ENCODE assay signal across 15 cellular contexts in the genomic region with DNA sequence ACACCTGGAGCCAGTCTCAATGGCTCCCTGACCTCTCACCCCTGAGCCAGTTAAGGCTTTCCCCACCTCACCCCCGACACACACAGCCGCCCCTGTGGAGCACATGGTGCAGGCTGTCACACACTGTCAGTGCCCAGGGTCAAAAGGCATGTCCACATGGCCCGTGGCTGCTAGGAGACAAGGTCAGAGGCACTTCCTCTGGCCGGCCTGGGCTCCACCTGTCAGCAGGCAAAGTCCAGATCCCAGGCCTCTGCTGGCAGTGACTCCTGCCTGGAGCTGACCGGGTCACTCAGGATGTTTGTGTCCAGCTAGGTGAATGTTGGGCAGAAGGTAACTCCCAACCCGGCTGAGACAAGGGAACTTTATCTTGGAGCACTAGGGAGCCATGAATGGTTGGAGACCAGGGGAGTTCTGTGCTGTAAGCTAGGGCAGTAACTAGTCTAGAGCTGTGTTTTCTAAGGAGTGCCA. TPM values are rescaled to one million over a fixed set of nuclear protein-coding genes. Genes with fewer than 3 reads are reported as not detected.
DNase-seq lines count a peak whose midpoint lies in the region; ATAC-seq and TF ChIP-seq lines count a peak whose summit lies in the region.
"Had no signal": no experiment of that assay in that cellular context is flagged by ENCODE, and none has a peak within 500 bp of the region (broad histone marks: within the 10 kb centered on the region; RNA-seq: fewer than 3 reads in every experiment).

No MANE protein-coding gene starts in this region.

- peaks cover 14% of the 10 kb centered on the region for H4K20me1 ChIP-seq in Karpas-422 (ENCODE audit: insufficient read depth, low read depth, low read length)

- H3K36me3 ChIP-seq in mucosa of descending colon (ENCODE audit: low read depth) (no peaks in the 10 kb centered on the region), Karpas-422 (ENCODE audit: insufficient read depth, low read length) (no peaks in the 10 kb centered on the region)
- H3K36me3 ChIP-seq: thoracic aorta had no signal

- H3K4me3 Mint-ChIP-seq in activated T-cell treated with anti-CD3 and anti-CD28 coated beads, Interleukin-2, amount 50 U/mL, for 24 hours: no peak overlapping the region
- peak overlapping the region in 1 of 5 experiments; percentile 51 for H3K4me3 Mint-ChIP-seq in brain
- H3K4me3 Mint-ChIP-seq in type B pancreatic cell: peak overlapping the region; percentile 23
- H3K4me3 Mint-ChIP-seq: activated T-helper 17 cell treated with anti-CD3 and anti-CD28 coated beads, Interleukin-2, amount 50 U/mL, for 72 hours; T-helper 1 cell treated with Interleukin-12 subunit alpha and Interleukin-12 subunit beta and Interleukin-4 antibody, amounts not matched to agents 30 μg/mL and 1 μg/mL, for 36 hours had no signal

- H3K9me3 Mint-ChIP-seq in activated T-cell treated with anti-CD3 and anti-CD28 coated beads, Interleukin-2, amount 50 U/mL, for 24 hours: no peaks in the 10 kb centered on the region
- H3K9me3 Mint-ChIP-seq in brain (peaks cover 0 to 7% (median 0%) of the 10 kb centered on the region in 5 experiments), type B pancreatic cell (no peaks in the 10 kb centered on the region)
- H3K9me3 Mint-ChIP-seq: activated T-helper 17 cell treated with anti-CD3 and anti-CD28 coated beads, Interleukin-2, amount 50 U/mL, for 72 hours; T-helper 1 cell treated with Interleukin-12 subunit alpha and Interleukin-12 subunit beta and Interleukin-4 antibody, amounts not matched to agents 30 μg/mL and 1 μg/mL, for 36 hours had no signal

- H3K27ac Mint-ChIP-seq in activated T-cell treated with anti-CD3 and anti-CD28 coated beads, Interleukin-2, amount 50 U/mL, for 24 hours: peak overlapping the region; percentile 53
- H3K27ac Mint-ChIP-seq in brain (peak overlapping the region; percentile 87 to 94 (median 93)), type B pancreatic cell (peak overlapping the region; percentile 91)
- H3K27ac Mint-ChIP-seq: activated T-helper 17 cell treated with anti-CD3 and anti-CD28 coated beads, Interleukin-2, amount 50 U/mL, for 72 hours; T-helper 1 cell treated with Interleukin-12 subunit alpha and Interleukin-12 subunit beta and Interleukin-4 antibody, amounts not matched to agents 30 μg/mL and 1 μg/mL, for 36 hours had no signal

- H2AFZ ChIP-seq in Karpas-422 (ENCODE audit: low read length): no peak overlapping the region

- no peaks in the 10 kb centered on the region for H3K9me2 ChIP-seq in Karpas-422 (replicated peaks; ENCODE audit: insufficient read depth, low read length)

- H3K36me3 Mint-ChIP-seq in activated T-cell treated with anti-CD3 and anti-CD28 coated beads, Interleukin-2, amount 50 U/mL, for 24 hours (ENCODE audit: low read depth): peaks cover 88% of the 10 kb centered on the region
- H3K36me3 Mint-ChIP-seq in brain (no peaks in the 10 kb centered on the region), type B pancreatic cell (peaks cover 7% of the 10 kb centered on the region)

- DNase-seq in activated T-cell treated with anti-CD3 and anti-CD28 coated beads, Interleukin-2, amount 50 U/mL, for 24 hours: no peak
- no peak for DNase-seq in activated T-cell treated with anti-CD3 and anti-CD28 coated beads, Interleukin-2, amount 50 U/mL, for 48 hours
- peak in 2 of 3 donors; percentile 56 to 75 for DNase-seq in mucosa of descending colon
- no peak for DNase-seq in type B pancreatic cell (ENCODE audit: extremely low spot score, unreplicated experiment)
- no peak for DNase-seq in NCI-H146 (lab: John Stamatoyannopoulos, UW)
- DNase-seq in Karpas-422: no peak
- DNase-seq in Kasumi-1 (lab: John Stamatoyannopoulos, UW): no peak
- DNase-seq: activated CD4-positive, alpha-beta T cell treated with anti-CD3 and anti-CD28 coated beads for 4 hours; DMS 273 treated with DMSO at 0.1 percent for 48 hours; NCI-H2227 treated with DMSO at 0.1 percent for 48 hours had no signal

- no peaks in the 10 kb centered on the region for H3K27me3 Mint-ChIP-seq in activated T-cell treated with anti-CD3 and anti-CD28 coated beads, Interleukin-2, amount 50 U/mL, for 24 hours
- H3K27me3 Mint-ChIP-seq in brain: no peaks in the 10 kb centered on the region
- H3K27me3 Mint-ChIP-seq in type B pancreatic cell: no peaks in the 10 kb centered on the region
- H3K27me3 Mint-ChIP-seq: activated T-helper 17 cell treated with anti-CD3 and anti-CD28 coated beads, Interleukin-2, amount 50 U/mL, for 72 hours had no signal

- no peak overlapping the region for H3K4me2 ChIP-seq in Karpas-422 (ENCODE audit: low read depth, low read length, poor library complexity, severe bottlenecking)
- H3K4me2 ChIP-seq: smooth muscle cell had no signal

- no peaks in the 10 kb centered on the region for H3K9me3 ChIP-seq in mucosa of descending colon
- no peaks in the 10 kb centered on the region for H3K9me3 ChIP-seq in Karpas-422 (ENCODE audit: low read length)
- H3K9me3 ChIP-seq: thoracic aorta had no signal

- no peak for TF ChIP-seq CTCF in brain (conservative IDR thresholded peaks at IDR 0.05)
- no peak for TF ChIP-seq CTCF in mucosa of descending colon (IDR thresholded peaks at IDR 0.05)
- no peak for TF ChIP-seq CTCF in type B pancreatic cell (conservative IDR thresholded peaks at IDR 0.05)

- H3K27ac ChIP-seq in Karpas-422 (ENCODE audit: low read length): no peak overlapping the region
- H3K27ac ChIP-seq: thoracic aorta had no signal

- H3K4me1 Mint-ChIP-seq in activated T-cell treated with anti-CD3 and anti-CD28 coated beads, Interleukin-2, amount 50 U/mL, for 24 hours (ENCODE audit: low read depth): peaks cover 80% of the 10 kb centered on the region
- H3K4me1 Mint-ChIP-seq in brain (peaks cover 77% of the 10 kb centered on the region), type B pancreatic cell (ENCODE audit: unreplicated experiment) (peaks cover 55% of the 10 kb centered on the region)

- ATAC-seq in mucosa of descending colon: peak; percentile 79
- ATAC-seq: activated T-helper 17 cell treated with anti-CD3 and anti-CD28 coated beads, Interleukin-2, amount 50 U/mL, for 72 hours had no signal

- H3K4me1 ChIP-seq in mucosa of descending colon (ENCODE audit: low read depth) (peaks cover 56% of the 10 kb centered on the region), Karpas-422 (ENCODE audit: low read length) (peaks cover 53% of the 10 kb centered on the region)

- no peaks in the 10 kb centered on the region for H3K27me3 ChIP-seq in Karpas-422 (ENCODE audit: low read length)

- H3K4me3 ChIP-seq in mucosa of descending colon (no peak overlapping the region), Karpas-422 (ENCODE audit: low read length) (no peak overlapping the region)
- H3K4me3 ChIP-seq: smooth muscle cell, thoracic aorta had no signal

- no peak overlapping the region for H3K9ac ChIP-seq in Karpas-422 (ENCODE audit: low read length)

- intact Hi-C loops in mucosa of descending colon (cut with DNase I, micrococcal nuclease): no loop called here

- peaks cover 94% of the 10 kb centered on the region for H3K79me2 ChIP-seq in Karpas-422 (ENCODE audit: low read length)

RNA-seq across cellular contexts. Expression of a gene that starts 6.0 kb away (rescaled TPM):
- 39.4 TPM for polyA plus RNA-seq in brain (ENCODE audit: insufficient read depth, low read depth, low replicate concordance)
- total RNA-seq in mucosa of descending colon (100 to 1,000 TPM; 161 to 179 (median 170) TPM), type B pancreatic cell (ENCODE audit: low replicate concordance) (81.2 and 97.0 TPM in 2 replicates)
- 52.0 and 103 TPM in 2 replicates for total RNA-seq in Karpas-422 (2014; rRNA removed; shearing (Covaris generic); ENCODE audit: low replicate concordance)

Comparison
In these comparisons a context has a peak if more than half of its experiments do, and no peak if none do; other contexts are left out.
1. DNase-seq: peak in mucosa of descending colon (2 of 3); none in activated T-cell treated with anti-CD3 and anti-CD28 coated beads, Interleukin-2, amount 50 U/mL, for 24 hours (single experiment), activated T-cell treated with anti-CD3 and anti-CD28 coated beads, Interleukin-2, amount 50 U/mL, for 48 hours (0 of 2), type B pancreatic cell (single experiment), NCI-H146 (single experiment), Karpas-422 (single experiment) and Kasumi-1 (0 of 2).
2. Peak in every context shown above with its lines, with median percentiles within 50 percentile points of each other: H3K27ac Mint-ChIP-seq.